8 cellular contexts compared by ENCODE assay signal in the genomic region with DNA sequence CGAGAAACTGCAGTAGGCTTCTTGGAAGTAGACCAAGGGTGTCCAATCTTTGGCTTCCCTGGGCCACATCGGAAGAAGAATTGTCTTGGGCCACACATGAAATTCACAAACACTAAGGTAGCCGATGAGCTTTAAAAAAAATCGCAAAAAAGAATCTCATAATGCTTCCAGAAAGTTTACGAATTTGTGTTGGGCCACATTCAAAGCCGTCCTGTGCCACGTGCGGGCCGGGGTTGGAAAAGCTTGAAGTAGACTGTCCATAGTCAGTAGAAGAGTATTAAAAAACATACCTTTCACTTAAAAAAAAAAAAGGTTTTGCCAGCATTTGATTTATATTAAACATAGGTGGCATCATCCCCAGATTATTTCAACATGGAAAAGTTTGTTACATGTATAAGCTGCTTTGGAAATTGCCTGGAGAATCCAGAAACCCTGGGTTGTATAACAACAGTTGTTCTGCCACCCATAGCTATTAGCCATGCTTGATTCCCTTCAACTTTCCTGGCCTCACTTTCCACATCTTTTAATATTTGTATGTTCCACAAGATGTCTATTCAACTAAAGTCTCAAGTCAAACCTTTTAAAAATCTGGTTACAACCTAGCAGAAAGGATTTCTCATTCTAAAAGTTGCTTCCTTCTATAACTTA. TPM values are rescaled to one million over a fixed set of nuclear protein-coding genes. Genes with fewer than 3 reads are reported as not detected.
DNase-seq lines count a peak whose midpoint lies in the region; ATAC-seq and TF ChIP-seq lines count a peak whose summit lies in the region.

No MANE protein-coding gene starts in this region.

- no peak for TF ChIP-seq EP300 in neural cell (conservative IDR thresholded peaks at IDR 0.05; ENCODE audit: poor library complexity, severe bottlenecking)

- DNase-seq in MG63 (no peak), ureter (ENCODE audit: low spot score) (no peak), NCI-H774 (lab: John Stamatoyannopoulos, UW) (no peak)

- TF ChIP-seq CTCF in C4-2B (conservative IDR thresholded peaks at IDR 0.05), result no peak
- no peak for TF ChIP-seq CTCF in neural cell (IDR thresholded peaks at IDR 0.05; ENCODE audit: poor library complexity, severe bottlenecking)

- peak overlapping the region; percentile 94 for H3K4me3 ChIP-seq in MG63
- peak overlapping the region; percentile 65 for H3K4me3 ChIP-seq in ectodermal cell (ENCODE audit: insufficient read depth, low read depth, low read length)
- peak overlapping the region; percentile 97 for H3K4me3 ChIP-seq in neural cell (ENCODE audit: low read length)

- 90 to 95% methylated on average over 9 of the region's 9 CpGs for WGBS in ectodermal cell, 2 experiments

- H3K27me3 ChIP-seq in MG63 (no peaks in the 10 kb centered on the region), ectodermal cell (ENCODE audit: control insufficient read depth, insufficient read depth, low read length, poor library complexity, severe bottlenecking) (no peaks in the 10 kb centered on the region), neural cell (ENCODE audit: insufficient read depth, low read depth, low read length) (no peaks in the 10 kb centered on the region)

- H3K9ac ChIP-seq in neural cell (ENCODE audit: low read length), result peak overlapping the region; percentile 88

- H3K79me2 ChIP-seq in neural cell (replicated peaks; ENCODE audit: insufficient read depth, low read length), result peaks cover 15% of the 10 kb centered on the region

- ATAC-seq in HG03460 (IDR thresholded peaks at IDR 0.05; ENCODE audit: unreplicated experiment) (no peak), HG03571 (IDR thresholded peaks at IDR 0.05; ENCODE audit: unreplicated experiment) (no peak)

- peak overlapping the region; percentile 76 for H3K4me2 ChIP-seq in neural cell (ENCODE audit: low read length)

- no peaks in the 10 kb centered on the region for H3K9me2 ChIP-seq in neural cell (ENCODE audit: insufficient read depth, low read length)

- H3F3A ChIP-seq in neural cell (ENCODE audit: insufficient read depth, low read length, poor library complexity, severe bottlenecking), result peaks cover 3% of the 10 kb centered on the region

- H3K27ac ChIP-seq in C4-2B, result peak overlapping the region; percentile 94
- H3K27ac ChIP-seq in ectodermal cell (ENCODE audit: insufficient read depth, low read depth, low read length, poor library complexity, severe bottlenecking), result no peak overlapping the region
- H3K27ac ChIP-seq in neural cell (ENCODE audit: low read length), result no peak overlapping the region

- H3K9me3 ChIP-seq in MG63 (peaks cover 4% of the 10 kb centered on the region; the same call in 1 of the 2 replicates), ectodermal cell (ENCODE audit: control insufficient read depth, low read length) (no peaks in the 10 kb centered on the region), neural cell (ENCODE audit: low read length) (no peaks in the 10 kb centered on the region)

- peak overlapping the region; percentile 49 for H2AFZ ChIP-seq in neural cell (ENCODE audit: low read depth, low read length)

- TF ChIP-seq RAD21 in neural cell (conservative IDR thresholded peaks at IDR 0.05), result no peak

- H3K36me3 ChIP-seq in MG63 (no peaks in the 10 kb centered on the region), ectodermal cell (ENCODE audit: control insufficient read depth, insufficient read depth, low read length) (peaks cover 6% of the 10 kb centered on the region), neural cell (ENCODE audit: insufficient read depth, low read length) (no peaks in the 10 kb centered on the region)

- H3K4me1 ChIP-seq in ectodermal cell (ENCODE audit: control insufficient read depth, insufficient read depth, low read length), result peaks cover 3% of the 10 kb centered on the region

- H4K20me1 ChIP-seq in neural cell (ENCODE audit: insufficient read depth), result no peaks in the 10 kb centered on the region

TF ChIP-seq in neural cell, 6 proteins besides CTCF, POLR2A, EP300 and RAD21:
- TF ChIP-seq EZH2 (IDR thresholded peaks at IDR 0.05; ENCODE audit: borderline replicate concordance, insufficient read depth, low read length, poor library complexity, severe bottlenecking), result no peak
TF ChIP-seq in neural cell: peak in this region for 0.

RNA-seq across cellular contexts. Expression of a gene that starts 1.0 kb away (rescaled TPM):
- total RNA-seq in MG63 (2014; rRNA removed; shearing (Covaris generic); ENCODE audit: low replicate concordance), result 9.8 and 17.6 TPM in 2 replicates
- polyA plus RNA-seq in ectodermal cell (2013, experiment 1 of 4), result 18.3 TPM
- 17.7 TPM for polyA plus RNA-seq in ectodermal cell (2013, experiment 2 of 4)
- polyA plus RNA-seq in ectodermal cell (2013, experiment 3 of 4), result 13.6 TPM
- 16.0 TPM for polyA plus RNA-seq in ectodermal cell (2013, experiment 4 of 4)
- 18.3 and 32.7 TPM in 2 replicates for polyA plus RNA-seq in neural cell
- polyA minus RNA-seq in neural cell, result 25.1 and 31.8 TPM in 2 replicates
- 20.7 TPM for total RNA-seq in ureter

RNA-seq across cellular contexts. Expression of a gene that starts 42.3 kb away (rescaled TPM):
- 4.3 and 22.9 TPM in 2 replicates for total RNA-seq in MG63 (2014; rRNA removed; shearing (Covaris generic); ENCODE audit: low replicate concordance)
- 1.0 TPM for polyA plus RNA-seq in ectodermal cell (2013, experiment 1 of 4)
- 2.3 TPM for polyA plus RNA-seq in ectodermal cell (2013, experiment 2 of 4)
- polyA plus RNA-seq in ectodermal cell (2013, experiment 3 of 4), result 2.4 TPM
- 3.1 TPM for polyA plus RNA-seq in ectodermal cell (2013, experiment 4 of 4)
- 10.6 and 13.7 TPM in 2 replicates for polyA plus RNA-seq in neural cell
- polyA minus RNA-seq in neural cell, result 7.5 and 9.6 TPM in 2 replicates
- 35.0 TPM for total RNA-seq in ureter
